ENCODE assay signal across 8 cellular contexts in the genomic region with DNA sequence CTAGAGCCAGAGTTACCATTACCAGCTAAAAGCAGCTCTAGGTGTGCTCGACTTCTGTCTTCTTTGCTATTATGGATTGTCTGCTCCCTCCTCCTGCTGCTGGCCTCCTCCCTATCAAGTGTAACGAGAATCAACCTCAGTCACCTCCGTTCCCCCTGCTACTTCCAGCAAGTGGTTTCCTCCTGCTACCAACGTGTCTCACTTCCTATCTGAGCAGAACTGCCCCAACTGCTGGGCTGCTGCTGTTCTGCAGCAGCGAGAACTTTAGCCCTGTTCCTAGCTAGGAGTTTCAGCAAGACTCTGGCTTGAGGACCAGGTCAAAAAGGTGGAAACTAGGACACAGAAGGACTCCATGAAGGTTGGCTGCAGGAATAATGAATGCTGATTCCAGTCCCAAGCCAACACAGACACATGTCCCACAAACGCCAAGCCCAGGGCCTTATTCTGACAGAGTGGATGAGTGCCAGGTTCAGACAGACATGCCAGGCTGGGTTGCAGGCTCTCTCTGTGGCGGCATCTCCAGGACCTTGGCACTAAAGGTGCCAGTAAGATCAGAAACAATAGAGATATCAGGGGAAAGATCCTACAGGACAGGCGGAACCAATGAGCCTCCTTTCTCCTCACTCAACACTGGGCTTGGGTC.
DNase-seq lines count a peak whose midpoint lies in the region; ATAC-seq and TF ChIP-seq lines count a peak whose summit lies in the region.

No MANE protein-coding gene starts in this region.

- H3K4me1 Mint-ChIP-seq in stimulated activated naive CD8-positive, alpha-beta T cell treated with anti-CD3 and anti-CD28 coated beads, Interleukin-15, Interleukin-2, amounts not matched to agents 100 ng/mL and 50 ng/mL, for 24 hours (ENCODE audit: low read depth): peaks cover 65% of the 10 kb centered on the region

- no peaks in the 10 kb centered on the region for H3K9me3 Mint-ChIP-seq in stimulated activated naive CD8-positive, alpha-beta T cell treated with anti-CD3 and anti-CD28 coated beads, Interleukin-15, Interleukin-2, amounts not matched to agents 100 ng/mL and 50 ng/mL, for 24 hours

- peaks cover 37% of the 10 kb centered on the region for H3K36me3 Mint-ChIP-seq in stimulated activated naive CD8-positive, alpha-beta T cell treated with anti-CD3 and anti-CD28 coated beads, Interleukin-15, Interleukin-2, amounts not matched to agents 100 ng/mL and 50 ng/mL, for 24 hours (ENCODE audit: low read depth)

- DNase-seq in GM10248 (ENCODE audit: extremely low spot score) (peak; percentile 63), RPMI8226 (peak; percentile 11), DMS79 treated with DMSO at 0.1 percent for 48 hours (lab: John Stamatoyannopoulos, UW) (no peak), NCI-H774 (lab: John Stamatoyannopoulos, UW) (no peak)
- DNase-seq in effector CD4-positive, alpha-beta T cell: peak; percentile 26

- CTCF ChIA-PET in GM10248 (lab: Yijun Ruan, JAX): interaction anchor here (1.5 to 25.9 kb wide), 7 partner anchors 9 to 99 kb away, joined by 3 to 661 read pairs (median 5); no protein-coding TSS in a partner anchor

- TF ChIP-seq CTCF in GM10248 (IDR thresholded peaks at IDR 0.05; ENCODE audit: control extremely low read depth, extremely low read depth, low read depth, missing control alignments): no peak

- POLR2A ChIA-PET in GM10248 (lab: Yijun Ruan, JAX): interaction anchor here (1.4 kb wide), 1 partner anchor 41 kb away, joined by 3 read pairs; no protein-coding TSS in a partner anchor

- H3K27me3 Mint-ChIP-seq in stimulated activated naive CD8-positive, alpha-beta T cell treated with anti-CD3 and anti-CD28 coated beads, Interleukin-15, Interleukin-2, amounts not matched to agents 100 ng/mL and 50 ng/mL, for 24 hours: no peaks in the 10 kb centered on the region

- H3K27ac Mint-ChIP-seq in stimulated activated naive CD8-positive, alpha-beta T cell treated with anti-CD3 and anti-CD28 coated beads, Interleukin-15, Interleukin-2, amounts not matched to agents 100 ng/mL and 50 ng/mL, for 24 hours: peak overlapping the region; percentile 61

- peak overlapping the region; percentile 33 for H3K4me3 Mint-ChIP-seq in stimulated activated naive CD8-positive, alpha-beta T cell treated with anti-CD3 and anti-CD28 coated beads, Interleukin-15, Interleukin-2, amounts not matched to agents 100 ng/mL and 50 ng/mL, for 24 hours

- ATAC-seq in GM21825 (IDR thresholded peaks at IDR 0.05; ENCODE audit: unreplicated experiment) (peak; percentile 40), GM21717 (IDR thresholded peaks at IDR 0.05; ENCODE audit: unreplicated experiment) (no peak)

Comparison
In these comparisons a context has a peak if more than half of its experiments do, and no peak if none do; other contexts are left out.
1. DNase-seq: peak in GM10248 (single experiment), RPMI8226 (single experiment) and effector CD4-positive, alpha-beta T cell (single experiment); none in DMS79 treated with DMSO at 0.1 percent for 48 hours (single experiment) and NCI-H774 (single experiment).